In genomic region chr6:118579786-118580185, GRCh38 we compare ENCODE assay signal across 15 cellular contexts. TPM values are rescaled to one million over a fixed set of nuclear protein-coding genes. Genes with fewer than 3 reads are reported as not detected.
DNase-seq lines count a peak whose midpoint lies in the region; ATAC-seq and TF ChIP-seq lines count a peak whose summit lies in the region.
"Had no signal": no experiment of that assay in that cellular context is flagged by ENCODE, and none has a peak within 500 bp of the region (broad histone marks: within the 10 kb centered on the region; RNA-seq: fewer than 3 reads in every experiment).

No MANE protein-coding gene starts in this region.

- H3K4me2 ChIP-seq in GM23248 (ENCODE audit: unreplicated experiment) (no peak overlapping the region), smooth muscle cell (peak overlapping the region; percentile 95)

- H3K4me3 Mint-ChIP-seq in activated T-helper 1 cell treated with anti-CD3 and anti-CD28 coated beads, Interleukin-12 subunit alpha, Interleukin-12 subunit beta, Interleukin-2, Interleukin-4 antibody, amounts not matched to agents 30 ng/mL and 10 ng/mL and 1 ng/mL, durations not matched to agents 14 hours and 24 hours and 36 hours = no peak overlapping the region
- H3K4me3 Mint-ChIP-seq in HFFc6 = no peak overlapping the region
- H3K4me3 Mint-ChIP-seq: CD4-positive, alpha-beta memory T cell had no signal

- peaks cover 49% of the 10 kb centered on the region for H3K9me3 Mint-ChIP-seq in activated T-helper 1 cell treated with anti-CD3 and anti-CD28 coated beads, Interleukin-12 subunit alpha, Interleukin-12 subunit beta, Interleukin-2, Interleukin-4 antibody, amounts not matched to agents 30 ng/mL and 10 ng/mL and 1 ng/mL, durations not matched to agents 14 hours and 24 hours and 36 hours
- peaks cover 54% of the 10 kb centered on the region for H3K9me3 Mint-ChIP-seq in HFFc6

- H2AFZ ChIP-seq in GM23248 = no peak overlapping the region
- H2AFZ ChIP-seq in smooth muscle cell (ENCODE audit: low read depth) = no peak overlapping the region

- no peak overlapping the region for H3K4me3 ChIP-seq in GM23248
- H3K4me3 ChIP-seq in smooth muscle cell = no peak overlapping the region
- H3K4me3 ChIP-seq in aorta (ENCODE audit: low read length in 2 of 2) = no peak overlapping the region

- in situ Hi-C loops in GM23248 (cut with MboI) = loop anchor here (10.0 kb wide), 1 partner anchor 295 kb away; no protein-coding TSS in a partner anchor

- DNase-seq in GM23248 (no peak), islet precursor cell (peak; percentile 80), smooth muscle cell (lab: John Stamatoyannopoulos, UW; ENCODE audit: unreplicated experiment) (no peak), HFFc6 (no peak), aorta (no peak)
- no peak for DNase-seq in activated T-helper 1 cell treated with anti-CD3 and anti-CD28 coated beads, Interleukin-12 subunit alpha, Interleukin-12 subunit beta, Interleukin-2, Interleukin-4 antibody, amounts not matched to agents 30 ng/mL and 10 ng/mL and 1 ng/mL, durations not matched to agents 14 hours and 24 hours and 36 hours (ENCODE audit: low spot score)
- DNase-seq: BE2C; CD4-positive, alpha-beta memory T cell; COR-L47; DND-41; GDM1; IMR-90 had no signal

- intact Hi-C loops in activated T-helper 1 cell treated with anti-CD3 and anti-CD28 coated beads, Interleukin-12 subunit alpha, Interleukin-12 subunit beta, Interleukin-2, Interleukin-4 antibody, amounts not matched to agents 30 ng/mL and 10 ng/mL and 1 ng/mL, durations not matched to agents 14 hours and 24 hours and 36 hours (cut with micrococcal nuclease) = loop anchor here (2.0 kb wide), 1 partner anchor 15 kb away; no protein-coding TSS in a partner anchor
- intact Hi-C loops in aorta (cut with DNase I) = loop anchor here (2.0 to 10.0 kb wide), 5 partner anchors 38 to 605 kb away; no protein-coding TSS in a partner anchor

- H3F3A ChIP-seq in GM23248 (ENCODE audit: insufficient read depth) (peaks cover 34% of the 10 kb centered on the region), smooth muscle cell (ENCODE audit: low read depth) (peaks cover 33% of the 10 kb centered on the region)

- H3K9me2 ChIP-seq in GM23248 (ENCODE audit: insufficient read depth) = no peaks in the 10 kb centered on the region

- WGBS in GM23248 (ENCODE audit: low coverage in 1 of 2, low lambda C conversion rate in 2 of 2, missing lambda C conversion rate in 2 of 2), 2 experiments = 93 to 97% methylated on average over 2 of the region's 2 CpGs
- WGBS in smooth muscle cell (ENCODE audit: low lambda C conversion rate) = 69% methylated on average over 2 of the region's 2 CpGs
- 93 to 95% methylated on average over 2 of the region's 2 CpGs for WGBS in aorta, 2 donors

- no peaks in the 10 kb centered on the region for H3K27me3 Mint-ChIP-seq in activated T-helper 1 cell treated with anti-CD3 and anti-CD28 coated beads, Interleukin-12 subunit alpha, Interleukin-12 subunit beta, Interleukin-2, Interleukin-4 antibody, amounts not matched to agents 30 ng/mL and 10 ng/mL and 1 ng/mL, durations not matched to agents 14 hours and 24 hours and 36 hours (ENCODE audit: insufficient read depth)
- no peaks in the 10 kb centered on the region for H3K27me3 Mint-ChIP-seq in HFFc6 (ENCODE audit: insufficient read depth)
- H3K27me3 Mint-ChIP-seq: CD4-positive, alpha-beta memory T cell had no signal

- ATAC-seq in HG03342 (IDR thresholded peaks at IDR 0.05; ENCODE audit: unreplicated experiment) (no peak), aorta (ENCODE audit: low FRiP score) (no peak)

- no peaks in the 10 kb centered on the region for H3K36me3 ChIP-seq in GM23248 (ENCODE audit: low read depth)
- H3K36me3 ChIP-seq in smooth muscle cell (ENCODE audit: low read depth) = no peaks in the 10 kb centered on the region
- H3K36me3 ChIP-seq in aorta (ENCODE audit: control insufficient read depth in 1 of 2, insufficient read depth in 2 of 2, low read length in 1 of 2) = no peaks in the 10 kb centered on the region
- H3K36me3 ChIP-seq: BE2C had no signal

- peak overlapping the region; percentile 76 for H3K27ac ChIP-seq in GM23248
- peak overlapping the region; percentile 100 for H3K27ac ChIP-seq in smooth muscle cell (ENCODE audit: low read depth)
- H3K27ac ChIP-seq in aorta (ENCODE audit: low read depth in 1 of 2, low read length in 2 of 2) = no peak overlapping the region
- H3K27ac ChIP-seq: C4-2B had no signal

- H3K79me2 ChIP-seq in GM23248 (ENCODE audit: insufficient read depth) (peaks cover 80% of the 10 kb centered on the region), smooth muscle cell (ENCODE audit: low read depth) (peaks cover 31% of the 10 kb centered on the region)

- H4K20me1 ChIP-seq in GM23248 (ENCODE audit: insufficient read depth) (peaks cover 3% of the 10 kb centered on the region; the same call in 1 of the 2 replicates), smooth muscle cell (ENCODE audit: low read depth) (peaks cover 100% of the 10 kb centered on the region)

- H3K27me3 ChIP-seq in GM23248 (replicated peaks; ENCODE audit: insufficient read depth) (no peaks in the 10 kb centered on the region), smooth muscle cell (ENCODE audit: low read depth) (no peaks in the 10 kb centered on the region), aorta (ENCODE audit: control insufficient read depth in 1 of 2, insufficient read depth in 2 of 2, low read length in 1 of 2) (no peaks in the 10 kb centered on the region)
- H3K27me3 ChIP-seq: BE2C had no signal

- H3K9ac ChIP-seq in GM23248 (no peak overlapping the region), smooth muscle cell (ENCODE audit: low read depth) (no peak overlapping the region)

- H3K4me1 Mint-ChIP-seq in activated T-helper 1 cell treated with anti-CD3 and anti-CD28 coated beads, Interleukin-12 subunit alpha, Interleukin-12 subunit beta, Interleukin-2, Interleukin-4 antibody, amounts not matched to agents 30 ng/mL and 10 ng/mL and 1 ng/mL, durations not matched to agents 14 hours and 24 hours and 36 hours (ENCODE audit: low read depth) = no peaks in the 10 kb centered on the region
- H3K4me1 Mint-ChIP-seq in HFFc6 (ENCODE audit: low read depth) = peaks cover 28% of the 10 kb centered on the region

- peaks cover 58% of the 10 kb centered on the region for H3K36me3 Mint-ChIP-seq in activated T-helper 1 cell treated with anti-CD3 and anti-CD28 coated beads, Interleukin-12 subunit alpha, Interleukin-12 subunit beta, Interleukin-2, Interleukin-4 antibody, amounts not matched to agents 30 ng/mL and 10 ng/mL and 1 ng/mL, durations not matched to agents 14 hours and 24 hours and 36 hours (ENCODE audit: low read depth)
- peaks cover 56% of the 10 kb centered on the region for H3K36me3 Mint-ChIP-seq in HFFc6 (ENCODE audit: low read depth)

- no peaks in the 10 kb centered on the region for H3K9me3 ChIP-seq in GM23248 (ENCODE audit: low read depth)
- no peaks in the 10 kb centered on the region for H3K9me3 ChIP-seq in smooth muscle cell (replicated peaks; ENCODE audit: low read depth)
- peaks cover 1% of the 10 kb centered on the region for H3K9me3 ChIP-seq in aorta (ENCODE audit: control insufficient read depth, low read length)
- H3K9me3 ChIP-seq: BE2C had no signal

- H3K4me1 ChIP-seq in GM23248 (ENCODE audit: insufficient read depth) (peaks cover 19% of the 10 kb centered on the region), smooth muscle cell (ENCODE audit: low read depth) (peaks cover 11% of the 10 kb centered on the region), aorta (ENCODE audit: control insufficient read depth in 1 of 2, insufficient read depth in 2 of 2, low read length in 2 of 2) (no peaks in the 10 kb centered on the region)

- H3K27ac Mint-ChIP-seq in activated T-helper 1 cell treated with anti-CD3 and anti-CD28 coated beads, Interleukin-12 subunit alpha, Interleukin-12 subunit beta, Interleukin-2, Interleukin-4 antibody, amounts not matched to agents 30 ng/mL and 10 ng/mL and 1 ng/mL, durations not matched to agents 14 hours and 24 hours and 36 hours = peak overlapping the region; percentile 16
- no peak overlapping the region for H3K27ac Mint-ChIP-seq in HFFc6

- no peak for TF ChIP-seq CTCF in smooth muscle cell (IDR thresholded peaks at IDR 0.05; ENCODE audit: borderline replicate concordance, insufficient read depth, poor library complexity, severe bottlenecking)
- no peak for TF ChIP-seq CTCF in HFFc6 (IDR thresholded peaks at IDR 0.05)

RNA-seq across cellular contexts. Expression of gene PLN, which starts 31.7 kb away (rescaled TPM):
- total RNA-seq in GM23248 (2014; rRNA removed; shearing (Covaris generic)) = not detected in 2 replicates
- polyA plus RNA-seq in GM23248 (2016; fragmentation: Nextera tagmentation; extraction: Ambion mirVana) (0.49 TPM in 1 of 2 replicates, not detected in the other), smooth muscle cell (0.75 and 5.8 TPM in 2 replicates), aorta (100 to 1,000 TPM; 539 to 955 TPM)
- total RNA-seq in activated T-helper 1 cell treated with anti-CD3 and anti-CD28 coated beads, Interleukin-12 subunit alpha, Interleukin-12 subunit beta, Interleukin-2, Interleukin-4 antibody, amounts not matched to agents 30 ng/mL and 10 ng/mL and 1 ng/mL, durations not matched to agents 14 hours and 24 hours and 36 hours = not detected in 2 replicates
- total RNA-seq in smooth muscle cell (2.9 and 5.4 TPM in 2 replicates), aorta (100 to 1,000 TPM; 232 to 587 TPM)
- not detected for total RNA-seq in HFFc6 (2021; fragmentation: NEBNext Ultra II Directional; extraction: Animal tissue kit (Norgen Biotek cat#: 25700))
- total RNA-seq: CD4-positive, alpha-beta memory T cell; HT-29 had no signal
- polyA plus RNA-seq: IMR-90 had no signal

Comparison
In these comparisons a context has a peak if more than half of its experiments do, and no peak if none do; other contexts are left out.
1. H3K27ac ChIP-seq: peak in GM23248 (single experiment) and smooth muscle cell (single experiment); none in aorta (0 of 2).
2. RNA of gene PLN, which starts 31.7 kb away (total RNA-seq): 232 to 587 TPM in aorta; 2.9 to 5.4 TPM in smooth muscle cell, not detected in GM23248, not detected in activated T-helper 1 cell treated with anti-CD3 and anti-CD28 coated beads, Interleukin-12 subunit alpha, Interleukin-12 subunit beta, Interleukin-2, Interleukin-4 antibody, amounts not matched to agents 30 ng/mL and 10 ng/mL and 1 ng/mL, durations not matched to agents 14 hours and 24 hours and 36 hours and not detected in HFFc6; every median in the first group is over 10 times any median in the second.